8 cellular contexts compared by ENCODE assay signal in genomic region chr9:104747245-104747564, GRCh38. TPM values are rescaled to one million over a fixed set of nuclear protein-coding genes. Genes with fewer than 3 reads are reported as not detected.
DNase-seq lines count a peak whose midpoint lies in the region; ATAC-seq and TF ChIP-seq lines count a peak whose summit lies in the region.

No MANE protein-coding gene starts in this region.

- CTCF ChIA-PET in AG04449 (lab: Yijun Ruan, JAX), result interaction anchor here (1.2 kb wide), 2 partner anchors 9 to 179 kb away, joined by 3 to 4 read pairs; no protein-coding TSS in a partner anchor
- CTCF ChIA-PET in mammary epithelial cell (lab: Charles Lee; ENCODE audit: low non-redundant PET), result interaction anchor here (0.6 to 0.7 kb wide), 2 partner anchors 180 to 252 kb away, joined by 3 to 4 read pairs; no protein-coding TSS in a partner anchor

- H3K9me3 ChIP-seq in mammary epithelial cell (replicated peaks; ENCODE audit: insufficient read depth, low read length), result no peaks in the 10 kb centered on the region

- POLR2A ChIA-PET in AG04449 (lab: Yijun Ruan, JAX), result no interaction called here

- H3K27ac Mint-ChIP-seq in mesothelial cell of epicardium, result peak overlapping the region; percentile 96

- H3K27me3 ChIP-seq in mammary epithelial cell (ENCODE audit: insufficient read depth, low read length), result no peaks in the 10 kb centered on the region

- WGBS in mammary epithelial cell (ENCODE audit: low coverage, missing lambda C conversion rate), result 1% methylated on average over 8 of the region's 9 CpGs

- H3K4me3 ChIP-seq in AG04449 (ENCODE audit: low read depth, low read length) (peak overlapping the region; percentile 80), mammary epithelial cell (replicated peaks in 1 of 3; ENCODE audit: insufficient read depth in 1 of 3, low read depth in 2 of 3, low read length in 3 of 3) (peak overlapping the region; percentile 83 to 95 (median 95))

- intact Hi-C loops in mammary epithelial cell (cut with micrococcal nuclease), result loop anchor here (10.0 kb wide), 4 partner anchors 362 to 952 kb away; partner anchors contain the start of gene SMC2
- intact Hi-C loops in head of caudate nucleus (cut with DNase I), result no loop called here

- peaks cover 17% of the 10 kb centered on the region for H3K4me1 Mint-ChIP-seq in mesothelial cell of epicardium

- H4K20me1 ChIP-seq in mammary epithelial cell (ENCODE audit: insufficient read depth, low read length), result no peaks in the 10 kb centered on the region

- peak; percentile 30 for ATAC-seq in HG03159 (IDR thresholded peaks at IDR 0.05; ENCODE audit: unreplicated experiment)
- no peak for ATAC-seq in GM18909 (IDR thresholded peaks at IDR 0.05; ENCODE audit: poor library complexity, unreplicated experiment)

- H2AFZ ChIP-seq in mammary epithelial cell (ENCODE audit: low read depth, low read length), result peak overlapping the region; percentile 100

- TSS peak; percentile 42 for BruUV-seq in mammary epithelial cell (replicated peaks; lab: Mats Ljungman, UMichigan)

- no peak for DNase-seq in AG04449 (ENCODE audit: low read depth, low spot score)
- DNase-seq in mammary epithelial cell, result no peak
- no peak for DNase-seq in mesothelial cell of epicardium (ENCODE audit: low spot score in 2 of 2, unreplicated experiment in 2 of 2)
- no peak for DNase-seq in head of caudate nucleus
- no peak for DNase-seq in stimulated activated naive CD4-positive, alpha-beta T cell treated with Interleukin-2 at 50 U/mL for 16 hours (lab: John Stamatoyannopoulos, UW)
- DNase-seq in medulla oblongata (ENCODE audit: extremely low spot score), result no peak

- peaks cover 2% of the 10 kb centered on the region for H3K36me3 Mint-ChIP-seq in mesothelial cell of epicardium

- peaks cover 5% of the 10 kb centered on the region for H3K36me3 ChIP-seq in mammary epithelial cell (ENCODE audit: insufficient read depth, low read length)

- H3K4me1 ChIP-seq in mammary epithelial cell (ENCODE audit: insufficient read depth, low read length), result peaks cover 14% of the 10 kb centered on the region

- H3K79me2 ChIP-seq in mammary epithelial cell (ENCODE audit: insufficient read depth, low read length), result peaks cover 25% of the 10 kb centered on the region

- peak overlapping the region; percentile 98 for H3K4me2 ChIP-seq in mammary epithelial cell (ENCODE audit: insufficient read depth, low read depth, low read length)

- peak overlapping the region; percentile 89 for H3K27ac ChIP-seq in mammary epithelial cell (ENCODE audit: insufficient read depth, low read depth, low read length)

- in situ Hi-C loops in mammary epithelial cell (cut with MboI; ENCODE audit: low sequenced_read_pairs in 2 of 2), result no loop called here

- H3K9ac ChIP-seq in mammary epithelial cell (ENCODE audit: insufficient read depth, low read length), result peak overlapping the region; percentile 95

- dilution Hi-C loops in mammary epithelial cell (cut with HindIII; ENCODE audit: low sequenced_read_pairs), result no loop called here

- no peaks in the 10 kb centered on the region for H3K27me3 Mint-ChIP-seq in mesothelial cell of epicardium (ENCODE audit: low read depth)

- H3K9me3 Mint-ChIP-seq in mesothelial cell of epicardium, result no peaks in the 10 kb centered on the region

- TF ChIP-seq CTCF in AG04449 (IDR thresholded peaks at IDR 0.05; ENCODE audit: insufficient read depth, low read length, missing control alignments), result no peak
- TF ChIP-seq CTCF in mammary epithelial cell (conservative IDR thresholded peaks at IDR 0.05 in 1 of 2, IDR thresholded peaks at IDR 0.05 in 1 of 2; ENCODE audit: extremely low read depth in 1 of 2, insufficient read depth in 1 of 2, low read depth in 1 of 2, low read length in 2 of 2), result no peak
- no peak for TF ChIP-seq CTCF in mesothelial cell of epicardium (IDR thresholded peaks at IDR 0.05; ENCODE audit: unreplicated experiment)

- peak overlapping the region; percentile 88 for H3K4me3 Mint-ChIP-seq in mesothelial cell of epicardium

RNA-seq across cellular contexts. Expression of gene NIPSNAP3A, which starts 0.3 kb away (rescaled TPM):
- total RNA-seq in mammary epithelial cell, result 10 to 100 TPM; 19.2 to 50.2 TPM
- polyA plus RNA-seq in mammary epithelial cell, result 19.8 TPM
- 11.5 TPM for polyA minus RNA-seq in mammary epithelial cell
- 25.1 to 26.2 TPM (median 25.6 TPM) in 3 replicates for total RNA-seq in mesothelial cell of epicardium

RNA-seq across cellular contexts. Expression of gene NIPSNAP3B, which starts 16.7 kb away (rescaled TPM):
- 1 to 10 TPM in 1 of 2 donors, under 1 TPM in 1; 0.52 to 3.7 TPM for total RNA-seq in mammary epithelial cell
- 0.23 TPM for polyA plus RNA-seq in mammary epithelial cell
- polyA minus RNA-seq in mammary epithelial cell, result not detected
- total RNA-seq in mesothelial cell of epicardium, result 9.2 to 10.1 TPM (median 9.9 TPM) in 3 replicates

RNA-seq across cellular contexts. Expression of gene OR13D1, which starts 52.9 kb away (rescaled TPM):
- total RNA-seq in mammary epithelial cell (not detected), mesothelial cell of epicardium (not detected in 3 replicates)
- polyA plus RNA-seq in mammary epithelial cell, result not detected
- not detected for polyA minus RNA-seq in mammary epithelial cell
